1 cellular context compared by ENCODE assay signal in genomic region chr22:37314315-37315046, GRCh38.
TF ChIP-seq lines count a peak whose summit lies in the region.

No MANE protein-coding gene starts in this region.

TF ChIP-seq in GM23338, 12 proteins besides CTCF, POLR2A, EP300 and RAD21 (continued from another document):
- TF ChIP-seq ZNF331 (CRISPR knock-in tag; IDR thresholded peaks at IDR 0.05; ENCODE audit: low read depth) (no peak), STAT1 (IDR thresholded peaks at IDR 0.05; ENCODE audit: unreplicated experiment) (no peak), EZH2 (IDR thresholded peaks at IDR 0.05; ENCODE audit: low read depth, unreplicated experiment) (no peak), EZH2phosphoT487 (IDR thresholded peaks at IDR 0.05; ENCODE audit: unreplicated experiment) (no peak), NANOG (IDR thresholded peaks at IDR 0.05; ENCODE audit: borderline replicate concordance) (no peak), ZNF462 (CRISPR knock-in tag; IDR thresholded peaks at IDR 0.05) (no peak), ZNF114 (CRISPR knock-in tag; IDR thresholded peaks at IDR 0.05) (no peak)
